ENCODE assay signal across 1 cellular context in genomic region chr19:39845621-39846175, GRCh38.
TF ChIP-seq lines count a peak whose summit lies in the region.

No MANE protein-coding gene starts in this region.

TF ChIP-seq in IMR-90, 13 proteins besides CTCF, POLR2A, EP300 and RAD21 (continued from another document):
- TF ChIP-seq RFX5 (IDR thresholded peaks at IDR 0.05; ENCODE audit: low read depth, low read length) (no peak), USF2 (IDR thresholded peaks at IDR 0.05; ENCODE audit: low read depth, low read length) (no peak), NFE2L2 (IDR thresholded peaks at IDR 0.05; ENCODE audit: low read depth, low read length) (no peak), CEBPB (IDR thresholded peaks at IDR 0.05; ENCODE audit: low read depth, low read length) (no peak), MAFK (IDR thresholded peaks at IDR 0.05; ENCODE audit: low read depth, low read length) (no peak)
TF ChIP-seq in IMR-90: peak in this region for 0.
